In the genomic region with DNA sequence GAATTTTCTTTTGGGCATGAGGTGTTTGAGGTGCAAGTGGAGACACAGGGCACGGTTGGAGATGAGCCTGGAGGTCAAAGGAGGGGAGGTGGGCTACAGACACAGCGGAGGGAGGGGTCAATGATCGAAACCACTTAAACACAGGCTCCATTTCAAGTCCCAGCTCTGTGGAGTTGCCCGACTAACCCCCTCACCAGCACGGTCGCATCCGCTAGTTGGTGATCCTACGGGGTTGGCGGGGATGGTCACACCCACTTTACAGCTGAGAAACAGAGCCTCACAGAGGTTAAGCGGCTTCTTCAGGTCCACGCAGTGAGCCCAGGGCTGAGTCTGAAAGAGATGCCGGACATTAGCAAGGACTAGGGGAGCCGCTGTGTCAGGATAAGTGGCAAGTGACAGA, we compare ENCODE assay signal across 18 cellular contexts.
DNase-seq lines count a peak whose midpoint lies in the region; ATAC-seq and TF ChIP-seq lines count a peak whose summit lies in the region.
"Had no signal": no experiment of that assay in that cellular context is flagged by ENCODE, and none has a peak within 500 bp of the region (broad histone marks: within the 10 kb centered on the region; RNA-seq: fewer than 3 reads in every experiment).

No MANE protein-coding gene starts in this region.

- no peaks in the 10 kb centered on the region for H3K36me3 ChIP-seq in KOPT-K1 (ENCODE audit: insufficient read depth, low read length)
- no peaks in the 10 kb centered on the region for H3K36me3 ChIP-seq in gastroesophageal sphincter
- H3K36me3 ChIP-seq: MG63 had no signal

- H3K9me3 ChIP-seq in KOPT-K1 (ENCODE audit: insufficient read depth, low read length, poor library complexity, severe bottlenecking) (no peaks in the 10 kb centered on the region), gastroesophageal sphincter (peaks cover 0 to 17% (median 0%) of the 10 kb centered on the region in 3 donors)
- H3K9me3 ChIP-seq: MG63 had no signal

- intact Hi-C loops in activated naive CD4-positive, alpha-beta T cell treated with anti-CD3 and anti-CD28 coated beads for 36 hours (cut with micrococcal nuclease) = no loop called here

- H3K27ac Mint-ChIP-seq in activated naive CD4-positive, alpha-beta T cell treated with anti-CD3 and anti-CD28 coated beads for 36 hours = peak overlapping the region; percentile 64
- H3K27ac Mint-ChIP-seq in activated naive CD8-positive, alpha-beta T cell treated with anti-CD3 and anti-CD28 coated beads, Interleukin-2, amount 50 U/mL, for 24 hours = peak overlapping the region; percentile 98
- H3K27ac Mint-ChIP-seq in stimulated activated memory B cell treated with anti-CD40 and anti-IgM and Interleukin-4, amounts not matched to agents 10 μg/mL and 1 μg/mL and 100 μg/mL, for 72 hours = peak overlapping the region; percentile 88

- no peak for TF ChIP-seq POLR2A in gastroesophageal sphincter (IDR thresholded peaks at IDR 0.05)

- TF ChIP-seq EP300 in gastroesophageal sphincter (IDR thresholded peaks at IDR 0.05) = no peak

- TF ChIP-seq CTCF in gastroesophageal sphincter (IDR thresholded peaks at IDR 0.05) = no peak

- 60 to 69% methylated on average over 9 to 12 of the region's 13 CpGs for WGBS in gastroesophageal sphincter (ENCODE audit: low coverage in 1 of 2), 2 donors

- peaks cover 95% of the 10 kb centered on the region for H3K4me1 Mint-ChIP-seq in activated naive CD4-positive, alpha-beta T cell treated with anti-CD3 and anti-CD28 coated beads for 36 hours (ENCODE audit: low read depth)
- H3K4me1 Mint-ChIP-seq in activated naive CD8-positive, alpha-beta T cell treated with anti-CD3 and anti-CD28 coated beads, Interleukin-2, amount 50 U/mL, for 24 hours = peaks cover 98% of the 10 kb centered on the region
- H3K4me1 Mint-ChIP-seq in stimulated activated memory B cell treated with anti-CD40 and anti-IgM and Interleukin-4, amounts not matched to agents 10 μg/mL and 1 μg/mL and 100 μg/mL, for 72 hours = peaks cover 50% of the 10 kb centered on the region

- peaks cover 3% of the 10 kb centered on the region for H3K36me3 Mint-ChIP-seq in activated naive CD4-positive, alpha-beta T cell treated with anti-CD3 and anti-CD28 coated beads for 36 hours (ENCODE audit: low read depth)
- H3K36me3 Mint-ChIP-seq in activated naive CD8-positive, alpha-beta T cell treated with anti-CD3 and anti-CD28 coated beads, Interleukin-2, amount 50 U/mL, for 24 hours (ENCODE audit: low read depth) = peaks cover 9% of the 10 kb centered on the region
- peaks cover 5% of the 10 kb centered on the region for H3K36me3 Mint-ChIP-seq in stimulated activated memory B cell treated with anti-CD40 and anti-IgM and Interleukin-4, amounts not matched to agents 10 μg/mL and 1 μg/mL and 100 μg/mL, for 72 hours

- H3K4me3 ChIP-seq in gastroesophageal sphincter = no peak overlapping the region
- H3K4me3 ChIP-seq: GM12878, MG63 had no signal

- CTCF ChIA-PET in activated naive CD4-positive, alpha-beta T cell treated with anti-CD3 and anti-CD28 coated beads for 36 hours (lab: Charles Lee) = interaction anchor here (0.6 to 3.0 kb wide), 3 partner anchors 16 to 47 kb away, joined by 3 to 11 read pairs (median 10); no protein-coding TSS in a partner anchor

- no peak for DNase-seq in activated naive CD4-positive, alpha-beta T cell treated with anti-CD3 and anti-CD28 coated beads for 36 hours
- DNase-seq in activated naive CD4-positive, alpha-beta T cell (lab: John Stamatoyannopoulos, UW) = no peak
- no peak for DNase-seq in activated naive CD8-positive, alpha-beta T cell treated with anti-CD3 and anti-CD28 coated beads, Interleukin-2, amount 50 U/mL, for 24 hours
- DNase-seq: central memory CD4-positive, alpha-beta T cell; DMS53; foreskin keratinocyte; kidney glomerular epithelial cell; mammary epithelial cell; MG63; NCI-H1436 treated with DMSO at 0.1 percent for 48 hours; NCI-H69; stimulated activated CD4-positive, alpha-beta T cell treated with anti-CD3 and anti-CD28 coated beads, Interleukin-15, amount 100 ng/mL, for 24 hours had no signal

- peaks cover 3% of the 10 kb centered on the region for H3K9me3 Mint-ChIP-seq in activated naive CD4-positive, alpha-beta T cell treated with anti-CD3 and anti-CD28 coated beads for 36 hours
- peaks cover 3% of the 10 kb centered on the region for H3K9me3 Mint-ChIP-seq in activated naive CD8-positive, alpha-beta T cell treated with anti-CD3 and anti-CD28 coated beads, Interleukin-2, amount 50 U/mL, for 24 hours
- peaks cover 3% of the 10 kb centered on the region for H3K9me3 Mint-ChIP-seq in stimulated activated memory B cell treated with anti-CD40 and anti-IgM and Interleukin-4, amounts not matched to agents 10 μg/mL and 1 μg/mL and 100 μg/mL, for 72 hours
- H3K9me3 Mint-ChIP-seq: activated T-helper 2 cell treated with anti-CD3 and anti-CD28 coated beads, Interferon-gamma antibody, Interleukin-2, Interleukin-4, amounts not matched to agents 10 μg/mL and 5 μg/mL and 100 μg/mL, durations not matched to agents 14 hours and 24 hours and 36 hours had no signal

- no peak for ATAC-seq in activated naive CD8-positive, alpha-beta T cell treated with anti-CD3 and anti-CD28 coated beads, Interleukin-2, amount 50 U/mL, for 24 hours
- ATAC-seq in stimulated activated memory B cell treated with anti-CD40 and anti-IgM and Interleukin-4, amounts not matched to agents 10 μg/mL and 1 μg/mL and 100 μg/mL, for 72 hours = no peak
- ATAC-seq in gastroesophageal sphincter = no peak
- no peak for ATAC-seq in HG03432 (IDR thresholded peaks at IDR 0.05; ENCODE audit: unreplicated experiment)
- ATAC-seq: foreskin keratinocyte, GM12878 had no signal

- H3K27ac ChIP-seq in KOPT-K1 (ENCODE audit: low read depth, low read length, poor library complexity, severe bottlenecking) = peak overlapping the region; percentile 94
- no peak overlapping the region for H3K27ac ChIP-seq in gastroesophageal sphincter
- H3K27ac ChIP-seq: foreskin keratinocyte had no signal

- no peak overlapping the region for H3K4me3 Mint-ChIP-seq in activated naive CD4-positive, alpha-beta T cell treated with anti-CD3 and anti-CD28 coated beads for 36 hours
- peak overlapping the region; percentile 72 for H3K4me3 Mint-ChIP-seq in activated naive CD8-positive, alpha-beta T cell treated with anti-CD3 and anti-CD28 coated beads, Interleukin-2, amount 50 U/mL, for 24 hours
- no peak overlapping the region for H3K4me3 Mint-ChIP-seq in stimulated activated memory B cell treated with anti-CD40 and anti-IgM and Interleukin-4, amounts not matched to agents 10 μg/mL and 1 μg/mL and 100 μg/mL, for 72 hours

- H3K27me3 Mint-ChIP-seq in activated naive CD4-positive, alpha-beta T cell treated with anti-CD3 and anti-CD28 coated beads for 36 hours (ENCODE audit: low read depth) = no peaks in the 10 kb centered on the region
- peaks cover 2% of the 10 kb centered on the region for H3K27me3 Mint-ChIP-seq in activated naive CD8-positive, alpha-beta T cell treated with anti-CD3 and anti-CD28 coated beads, Interleukin-2, amount 50 U/mL, for 24 hours
- no peaks in the 10 kb centered on the region for H3K27me3 Mint-ChIP-seq in stimulated activated memory B cell treated with anti-CD40 and anti-IgM and Interleukin-4, amounts not matched to agents 10 μg/mL and 1 μg/mL and 100 μg/mL, for 72 hours

- H3K27me3 ChIP-seq in gastroesophageal sphincter = peaks cover 45% of the 10 kb centered on the region
- H3K27me3 ChIP-seq: MG63 had no signal

- H3K4me1 ChIP-seq in gastroesophageal sphincter = no peaks in the 10 kb centered on the region
- H3K4me1 ChIP-seq: foreskin keratinocyte had no signal
